Comparison of ENCODE assay signal across 2 cellular contexts in genomic region chr7:138129551-138130165, GRCh38.
TF ChIP-seq lines count a peak whose summit lies in the region.

No MANE protein-coding gene starts in this region.

TF ChIP-seq in HepG2, 621 proteins besides CTCF, POLR2A, EP300 and RAD21:
- TF ChIP-seq ZNF737 (CRISPR knock-in tag; IDR thresholded peaks at IDR 0.05; ENCODE audit: borderline replicate concordance) (no peak), CENPT (CRISPR knock-in tag; IDR thresholded peaks at IDR 0.05; ENCODE audit: low read depth) (no peak), MAFK (conservative IDR thresholded peaks at IDR 0.05 in 1 of 2, IDR thresholded peaks at IDR 0.05 in 1 of 2; ENCODE audit: low read length in 2 of 2) (peak; percentile 52 to 82), MAFF (IDR thresholded peaks at IDR 0.05; ENCODE audit: low read depth, low read length) (peak; percentile 68), MXD4 (CRISPR knock-in tag; IDR thresholded peaks at IDR 0.05) (no peak), SNAPC4 (CRISPR knock-in tag; IDR thresholded peaks at IDR 0.05) (no peak)

TF ChIP-seq in H1, 55 proteins besides CTCF, POLR2A, EP300 and RAD21:
- peak; percentile 17; the same call in 1 of the 2 replicates for TF ChIP-seq MAFK (IDR thresholded peaks at IDR 0.05; ENCODE audit: low read depth, low read length)
- TF ChIP-seq NRF1 (IDR thresholded peaks at IDR 0.05; ENCODE audit: low read depth, low read length): no peak
